In genomic region chr21:41250519-41250918, GRCh38 we compare ENCODE assay signal across 18 cellular contexts.
A peak's percentile ranks its signal among the peaks of the same experiment; 100 is the strongest.
DNase-seq lines count a peak whose midpoint lies in the region; ATAC-seq, FAIRE-seq and TF ChIP-seq lines count a peak whose summit lies in the region.
"Had no signal": no experiment of that assay in that cellular context is flagged by ENCODE, and none has a peak within 500 bp of the region (broad histone marks: within the 10 kb centered on the region; RNA-seq: fewer than 3 reads in every experiment).

No MANE protein-coding gene starts in this region.

- H3K79me1 ChIP-seq in mesendoderm (ENCODE audit: low read length), result no peaks in the 10 kb centered on the region

- FAIRE-seq in endothelial cell of umbilical vein (lab: Jason Lieb, UNC), result peak; percentile 94
- FAIRE-seq: GM18507, GM19239 had no signal

- no peak overlapping the region for H3K18ac ChIP-seq in mesendoderm (ENCODE audit: low read length)

- peak overlapping the region; percentile 4 for H3K4me2 ChIP-seq in PC-3 (ENCODE audit: low read length)
- peak overlapping the region; percentile 32 for H3K4me2 ChIP-seq in endothelial cell of umbilical vein (ENCODE audit: insufficient read depth, low read length)
- no peak overlapping the region for H3K4me2 ChIP-seq in mesendoderm (ENCODE audit: low read length)

- ATAC-seq in PC-3, result peak; percentile 59
- ATAC-seq: left colon had no signal

- no CpG with 5 or more reads among the region's 8 CpGs for WGBS in mesendoderm (ENCODE audit: extremely low coverage, insufficient coverage, low lambda C conversion rate)

- H2AFZ ChIP-seq in PC-3 (ENCODE audit: low read length) (no peak overlapping the region), endothelial cell of umbilical vein (ENCODE audit: low read depth, low read length) (no peak overlapping the region)

- H3K23ac ChIP-seq in mesendoderm (ENCODE audit: low read length), result no peak overlapping the region

- H3K27me3 ChIP-seq in PC-3 (ENCODE audit: low read length) (no peaks in the 10 kb centered on the region), endothelial cell of umbilical vein (ENCODE audit: control insufficient read depth in 2 of 2, insufficient read depth in 2 of 2, low read length in 2 of 2) (no peaks in the 10 kb centered on the region), mesendoderm (ENCODE audit: insufficient read depth, low read length, poor library complexity) (no peaks in the 10 kb centered on the region), H7 (ENCODE audit: control insufficient read depth, insufficient read depth, low read length) (no peaks in the 10 kb centered on the region)

- H3K79me2 ChIP-seq in PC-3 (ENCODE audit: low read length), result no peaks in the 10 kb centered on the region
- H3K79me2 ChIP-seq in endothelial cell of umbilical vein (ENCODE audit: control insufficient read depth, insufficient read depth, low read length), result no peaks in the 10 kb centered on the region
- no peaks in the 10 kb centered on the region for H3K79me2 ChIP-seq in mesendoderm (ENCODE audit: control insufficient read depth, insufficient read depth, low read length)

- TF ChIP-seq POLR2A in endothelial cell of umbilical vein (IDR thresholded peaks at IDR 0.05; ENCODE audit: low read depth, low read length), result no peak

- peaks cover 45% of the 10 kb centered on the region for H3K4me1 ChIP-seq in PC-3 (ENCODE audit: insufficient read depth, low read length)
- peaks cover 50% of the 10 kb centered on the region for H3K4me1 ChIP-seq in endothelial cell of umbilical vein (ENCODE audit: control insufficient read depth, extremely low read depth, insufficient read depth, low read length)
- H3K4me1 ChIP-seq in mesendoderm (ENCODE audit: control insufficient read depth, low read depth, low read length), result no peaks in the 10 kb centered on the region

- H3F3A ChIP-seq in PC-3 (ENCODE audit: low read length, unreplicated experiment), result no peaks in the 10 kb centered on the region

- H2BK120ac ChIP-seq in mesendoderm (ENCODE audit: low read depth, low read length), result no peak overlapping the region

- H3K27ac ChIP-seq in PC-3 (ENCODE audit: low read length) (peak overlapping the region; percentile 71), endothelial cell of umbilical vein (ENCODE audit: insufficient read depth, low read depth, low read length) (peak overlapping the region; percentile 99), mesendoderm (ENCODE audit: low read depth, low read length) (no peak overlapping the region)

- BruUV-seq in PC-3 (replicated peaks; lab: Mats Ljungman, UMichigan) (no TSS peak), endothelial cell of umbilical vein (replicated peaks; lab: Mats Ljungman, UMichigan) (no TSS peak)

- DNase-seq in AG08395 (ENCODE audit: low spot score) (peak; percentile 55), PC-3 (peak; percentile 59), endothelial cell of umbilical vein (ENCODE audit: low read depth, low spot score) (peak; percentile 93), lung microvascular endothelial cell (ENCODE audit: low read depth in 2 of 2) (peak; percentile 74 to 95), mesendoderm (no peak), H7 (no peak), GM10266 (ENCODE audit: extremely low spot score) (no peak), NCI-H146 treated with DMSO at 0.1 percent for 48 hours (lab: John Stamatoyannopoulos, UW; ENCODE audit: unreplicated experiment) (no peak)
- DNase-seq: ACHN; activated CD4-positive, alpha-beta memory T cell treated with anti-CD3 and anti-CD28 coated beads, Interleukin-2, amount 10 ng/mL, durations not matched to agents 7 days and 5 days; amniotic stem cell; Calu3; left colon; NCI-H2107; SIG-M5; stimulated activated CD4-positive, alpha-beta T cell treated with anti-CD3 and anti-CD28 coated beads, Interleukin-2, amount 100 ng/mL, for 24 hours had no signal

- H3K4me3 ChIP-seq in PC-3 (ENCODE audit: low read length) (no peak overlapping the region), endothelial cell of umbilical vein (replicated peaks in 1 of 3; ENCODE audit: insufficient read depth in 1 of 3, low read depth in 1 of 3, low read length in 3 of 3) (no peak overlapping the region), mesendoderm (ENCODE audit: low read length) (no peak overlapping the region), H7 (ENCODE audit: insufficient read depth, low read depth, low read length) (no peak overlapping the region)

- CTCF ChIA-PET in PC-3 (lab: Charles Lee), result no interaction called here
- CTCF ChIA-PET in endothelial cell of umbilical vein (lab: Charles Lee), result no interaction called here

- H2BK5ac ChIP-seq in mesendoderm (ENCODE audit: low read length), result no peak overlapping the region

- H3K9me1 ChIP-seq in endothelial cell of umbilical vein (replicated peaks; ENCODE audit: control insufficient read depth, extremely low read depth, insufficient read depth, low read length), result no peaks in the 10 kb centered on the region

- POLR2A ChIA-PET in PC-3 (lab: Charles Lee; ENCODE audit: unreplicated experiment) (no interaction called here), endothelial cell of umbilical vein (lab: Charles Lee) (no interaction called here)

- dilution Hi-C loops in endothelial cell of umbilical vein (cut with MboI; ENCODE audit: extremely low pct_ligation_motif_present, low sequenced_read_pairs), result no loop called here

- H4K5ac ChIP-seq in mesendoderm (ENCODE audit: low read length), result no peak overlapping the region

- no peak overlapping the region for H4K8ac ChIP-seq in mesendoderm (ENCODE audit: low read depth, low read length)

- H2BK15ac ChIP-seq in mesendoderm (replicated peaks; ENCODE audit: low read depth), result no peak overlapping the region

- H3K9ac ChIP-seq in PC-3 (ENCODE audit: low read length), result peak overlapping the region; percentile 19; the same call in 1 of the 2 replicates
- peak overlapping the region; percentile 79 for H3K9ac ChIP-seq in endothelial cell of umbilical vein (replicated peaks; ENCODE audit: extremely low read depth, insufficient read depth, low read length)
- H3K9ac ChIP-seq in mesendoderm (ENCODE audit: low read length), result no peak overlapping the region

- no peak overlapping the region for H2AK5ac ChIP-seq in mesendoderm (ENCODE audit: low read length)

- no peak overlapping the region for H3K56ac ChIP-seq in mesendoderm (ENCODE audit: low read length)

- H4K20me1 ChIP-seq in PC-3 (ENCODE audit: low read length) (no peaks in the 10 kb centered on the region), endothelial cell of umbilical vein (replicated peaks; ENCODE audit: control insufficient read depth, extremely low read depth, insufficient read depth, low read length) (no peaks in the 10 kb centered on the region)

- TF ChIP-seq CTCF in PC-3 (conservative IDR thresholded peaks at IDR 0.05; ENCODE audit: low read depth, low read length), result no peak
- no peak for TF ChIP-seq CTCF in endothelial cell of umbilical vein (IDR thresholded peaks at IDR 0.05; ENCODE audit: extremely low read depth in 1 of 2, insufficient read depth in 1 of 2, low read depth in 1 of 2, low read length in 2 of 2)
- no peak for TF ChIP-seq CTCF in GM10266 (IDR thresholded peaks at IDR 0.05; ENCODE audit: control insufficient read depth, insufficient read depth, low read depth, missing control alignments)

- intact Hi-C loops in PC-3 (cut with micrococcal nuclease) (loop anchor here (10.0 kb wide), 1 partner anchor 126 kb away; no protein-coding TSS in a partner anchor), endothelial cell of umbilical vein (cut with micrococcal nuclease) (loop anchor here (1.0 kb wide), 2 partner anchors 79 to 83 kb away; no protein-coding TSS in a partner anchor)

- H3K9me2 ChIP-seq in PC-3 (replicated peaks; ENCODE audit: low read length), result no peaks in the 10 kb centered on the region

- H3K36me3 ChIP-seq in PC-3 (ENCODE audit: low read depth, low read length) (peaks cover 13% of the 10 kb centered on the region; the same call in 1 of the 2 replicates), endothelial cell of umbilical vein (ENCODE audit: control insufficient read depth in 2 of 2, extremely low read depth in 1 of 2, insufficient read depth in 2 of 2, low read length in 2 of 2) (peaks cover 2 to 8% of the 10 kb centered on the region in 2 experiments), mesendoderm (ENCODE audit: control insufficient read depth, insufficient read depth, low read length) (peaks cover 6% of the 10 kb centered on the region), H7 (replicated peaks; ENCODE audit: control insufficient read depth, insufficient read depth, low read length) (no peaks in the 10 kb centered on the region)

- H3K9me3 ChIP-seq in PC-3 (ENCODE audit: low read length) (no peaks in the 10 kb centered on the region), endothelial cell of umbilical vein (replicated peaks; ENCODE audit: control insufficient read depth, insufficient read depth, low read length) (no peaks in the 10 kb centered on the region)

- H3K4ac ChIP-seq in mesendoderm (ENCODE audit: low read depth, low read length), result no peak overlapping the region

TF ChIP-seq in endothelial cell of umbilical vein, 7 proteins besides CTCF, POLR2A, EP300 and RAD21:
- TF ChIP-seq GATA2 (IDR thresholded peaks at IDR 0.05; ENCODE audit: insufficient read depth, insufficient read length, low read depth, low read length), result peak; percentile 28
- TF ChIP-seq JUN (IDR thresholded peaks at IDR 0.05; ENCODE audit: borderline replicate concordance, insufficient read depth, insufficient read length, low read depth), result peak; percentile 55
- no peak for TF ChIP-seq MYC (IDR thresholded peaks at IDR 0.05; ENCODE audit: low read depth, low read length)
- TF ChIP-seq POLR2AphosphoS5 (IDR thresholded peaks at IDR 0.05; ENCODE audit: insufficient read depth, low read depth, low read length), result peak; percentile 45
- TF ChIP-seq FOS (IDR thresholded peaks at IDR 0.05; ENCODE audit: borderline replicate concordance, insufficient read depth, low read length), result no peak
- no peak for TF ChIP-seq EZH2 (IDR thresholded peaks at IDR 0.05; ENCODE audit: borderline replicate concordance, low read depth, low read length, severe bottlenecking)
- no peak for TF ChIP-seq MAX (IDR thresholded peaks at IDR 0.05; ENCODE audit: insufficient read depth, insufficient read length)

Comparison
In these comparisons a context has a peak if more than half of its experiments do, and no peak if none do; other contexts are left out.
1. DNase-seq: peak in AG08395 (single experiment), PC-3 (single experiment), endothelial cell of umbilical vein (single experiment) and lung microvascular endothelial cell (2 of 2); none in mesendoderm (single experiment), H7 (single experiment), GM10266 (single experiment) and NCI-H146 treated with DMSO at 0.1 percent for 48 hours (single experiment).